ENCODE assay signal across 8 cellular contexts in genomic region chr6:36979343-36979742, GRCh38. TPM values are rescaled to one million over a fixed set of nuclear protein-coding genes. Genes with fewer than 3 reads are reported as not detected.
DNase-seq lines count a peak whose midpoint lies in the region; ATAC-seq, FAIRE-seq and TF ChIP-seq lines count a peak whose summit lies in the region.

No MANE protein-coding gene starts in this region.

- in situ Hi-C loops in Panc1 (cut with HindIII; ENCODE audit: low pct_unique_long_range_greater_than_20kb, low sequenced_read_pairs) = no loop called here

- peaks cover 79% of the 10 kb centered on the region for H3K36me3 Mint-ChIP-seq in activated T-cell treated with anti-CD3 and anti-CD28 coated beads, Interleukin-2, amount 50 U/mL, for 24 hours (ENCODE audit: low read depth)
- H3K36me3 Mint-ChIP-seq in naive thymus-derived CD8-positive, alpha-beta T cell = peaks cover 0 to 67% (median 13%) of the 10 kb centered on the region in 3 donors

- intact Hi-C loops in Panc1 (cut with micrococcal nuclease; ENCODE audit: unreplicated experiment) = no loop called here

- H3K4me3 ChIP-seq in Panc1 (ENCODE audit: low read depth in 2 of 2, low read length in 2 of 2) = no peak overlapping the region

- CTCF ChIA-PET in Panc1 (lab: Charles Lee) = interaction anchor here (0.7 kb wide), 1 partner anchor 39 kb away, joined by 3 read pairs; no protein-coding TSS in a partner anchor

- no peak overlapping the region for H3K4me3 Mint-ChIP-seq in activated T-cell treated with anti-CD3 and anti-CD28 coated beads, Interleukin-2, amount 50 U/mL, for 24 hours
- peak overlapping the region in 2 of 10 donors; percentile 24 to 54 for H3K4me3 Mint-ChIP-seq in naive thymus-derived CD8-positive, alpha-beta T cell

- no peak overlapping the region for H3K27ac ChIP-seq in Panc1 (ENCODE audit: low read length)

- POLR2A ChIA-PET in Panc1 (lab: Charles Lee) = no interaction called here
- POLR2A ChIA-PET in naive thymus-derived CD8-positive, alpha-beta T cell (lab: Charles Lee) = interaction anchor here (0.6 to 0.8 kb wide), 2 partner anchors 94 to 213 kb away, joined by 3 to 4 read pairs; partner anchors contain the start of gene C6orf89

- DNase-seq in activated T-cell treated with anti-CD3 and anti-CD28 coated beads, Interleukin-2, amount 50 U/mL, for 24 hours = no peak
- DNase-seq in activated T-cell treated with anti-CD3 and anti-CD28 coated beads for 4 hours = no peak
- no peak for DNase-seq in Panc1 (ENCODE audit: low read depth, low spot score)
- peak in 8 of 10 donors; percentile 18 to 78 (median 42) for DNase-seq in naive thymus-derived CD8-positive, alpha-beta T cell
- DNase-seq in GDM1 (lab: John Stamatoyannopoulos, UW) = no peak
- DNase-seq in GM20000 (ENCODE audit: low spot score) = no peak

- BruUV-seq in Panc1 (replicated peaks; lab: Mats Ljungman, UMichigan) = no TSS peak

- no peaks in the 10 kb centered on the region for H3K27me3 Mint-ChIP-seq in activated T-cell treated with anti-CD3 and anti-CD28 coated beads, Interleukin-2, amount 50 U/mL, for 24 hours
- no peaks in the 10 kb centered on the region for H3K27me3 Mint-ChIP-seq in naive thymus-derived CD8-positive, alpha-beta T cell

- no peaks in the 10 kb centered on the region for H3K9me3 ChIP-seq in Panc1 (ENCODE audit: control insufficient read depth, insufficient read depth, low read depth, low read length)

- peak overlapping the region; percentile 63 for H3K27ac Mint-ChIP-seq in activated T-cell treated with anti-CD3 and anti-CD28 coated beads, Interleukin-2, amount 50 U/mL, for 24 hours
- H3K27ac Mint-ChIP-seq in naive thymus-derived CD8-positive, alpha-beta T cell = peak overlapping the region in 9 of 10 donors; percentile 51 to 92 (median 73)

- peaks cover 20% of the 10 kb centered on the region for H3K4me1 ChIP-seq in Panc1 (ENCODE audit: control insufficient read depth, insufficient read depth, low read length)

- TF ChIP-seq CTCF in Panc1 (IDR thresholded peaks at IDR 0.05) (peak; percentile 60), GM20000 (IDR thresholded peaks at IDR 0.05; ENCODE audit: extremely low read depth, missing control alignments) (no peak)

- H3K27me3 ChIP-seq in Panc1 (ENCODE audit: control insufficient read depth, insufficient read depth, low read length) = no peaks in the 10 kb centered on the region

- H3K4me1 Mint-ChIP-seq in activated T-cell treated with anti-CD3 and anti-CD28 coated beads, Interleukin-2, amount 50 U/mL, for 24 hours (ENCODE audit: low read depth) = peaks cover 35% of the 10 kb centered on the region
- H3K4me1 Mint-ChIP-seq in naive thymus-derived CD8-positive, alpha-beta T cell = peaks cover 25 to 42% (median 33%) of the 10 kb centered on the region in 4 donors

- H3K9me3 Mint-ChIP-seq in activated T-cell treated with anti-CD3 and anti-CD28 coated beads, Interleukin-2, amount 50 U/mL, for 24 hours = no peaks in the 10 kb centered on the region
- no peaks in the 10 kb centered on the region for H3K9me3 Mint-ChIP-seq in naive thymus-derived CD8-positive, alpha-beta T cell

- peak; percentile 54 for FAIRE-seq in endometrium (lab: Jason Lieb, UNC)

- peaks cover 14% of the 10 kb centered on the region for H3K36me3 ChIP-seq in Panc1 (ENCODE audit: control insufficient read depth, insufficient read depth, low read length)

- ATAC-seq in Panc1 (peak; percentile 57; the same call in 1 of the 2 replicates), HG03108 (IDR thresholded peaks at IDR 0.05; ENCODE audit: unreplicated experiment) (no peak)
- peak; percentile 85 to 88 for ATAC-seq in naive thymus-derived CD8-positive, alpha-beta T cell

RNA-seq across cellular contexts. Expression of gene MTCH1, which starts 6.7 kb away (rescaled TPM):
- total RNA-seq in Panc1 (2021; ENCODE audit: unreplicated experiment) = 223 TPM
- polyA plus RNA-seq in Panc1 (2012; ENCODE audit: insufficient read length) = 267 TPM
- total RNA-seq in naive thymus-derived CD8-positive, alpha-beta T cell = 100 to 1,000 TPM; 137 to 143 TPM
- polyA plus RNA-seq in naive thymus-derived CD8-positive, alpha-beta T cell = 10 to 100 TPM; 63.2 to 78.3 (median 74.8) TPM

RNA-seq across cellular contexts. Expression of gene PI16, which starts 24.8 kb away (rescaled TPM):
- not detected for total RNA-seq in Panc1 (2021; ENCODE audit: unreplicated experiment)
- not detected for polyA plus RNA-seq in Panc1 (2012; ENCODE audit: insufficient read length)
- 1 to 10 TPM in 1 of 2 experiments, under 1 TPM in 1; 0.65 to 1.1 TPM for total RNA-seq in naive thymus-derived CD8-positive, alpha-beta T cell
- polyA plus RNA-seq in naive thymus-derived CD8-positive, alpha-beta T cell = 1 to 10 TPM; 1.2 to 6.4 (median 3.5) TPM

RNA-seq across cellular contexts. Expression of gene FGD2, which starts 26.1 kb away (rescaled TPM):
- 0.10 TPM for total RNA-seq in Panc1 (2021; ENCODE audit: unreplicated experiment)
- polyA plus RNA-seq in Panc1 (2012; ENCODE audit: insufficient read length) = 0.16 TPM
- 1 to 10 TPM; 7.2 to 7.4 TPM for total RNA-seq in naive thymus-derived CD8-positive, alpha-beta T cell
- polyA plus RNA-seq in naive thymus-derived CD8-positive, alpha-beta T cell = under 1 TPM in 1 of 3 donors, not detected in 2; 0.25 TPM

Comparison
In these comparisons a context has a peak if more than half of its experiments do, and no peak if none do; other contexts are left out.
1. DNase-seq: peak in naive thymus-derived CD8-positive, alpha-beta T cell (8 of 10); none in activated T-cell treated with anti-CD3 and anti-CD28 coated beads, Interleukin-2, amount 50 U/mL, for 24 hours (single experiment), activated T-cell treated with anti-CD3 and anti-CD28 coated beads for 4 hours (single experiment), Panc1 (single experiment), GDM1 (single experiment) and GM20000 (single experiment).